30 cellular contexts compared by ENCODE assay signal in the genomic region with DNA sequence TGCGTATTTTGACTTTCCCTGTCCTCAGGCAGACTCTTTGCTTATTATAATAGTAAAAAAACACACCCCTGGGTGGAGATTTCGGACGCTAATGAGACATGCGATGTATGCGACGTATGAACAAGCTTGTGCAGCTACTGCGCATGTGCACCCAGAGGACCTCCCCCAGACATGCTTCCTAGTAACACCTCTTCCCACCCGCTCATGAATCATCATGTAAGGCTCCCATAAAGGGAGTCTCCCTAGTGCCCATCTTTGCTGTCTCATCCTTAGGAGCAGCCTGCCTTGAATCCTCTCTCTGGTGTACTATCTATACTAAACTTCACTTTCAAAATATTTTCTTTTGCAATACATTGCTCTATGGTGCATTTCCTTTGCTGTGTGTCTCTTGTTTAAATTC.
"Had no signal": no experiment of that assay in that cellular context is flagged by ENCODE, and none has a peak within 500 bp of the region (broad histone marks: within the 10 kb centered on the region; RNA-seq: fewer than 3 reads in every experiment).

No MANE protein-coding gene starts in this region.

- H3K27ac Mint-ChIP-seq: activated B cell treated with CpG ODN at 0.5 μM for 24 hours; activated CD8-positive, alpha-beta T cell treated with anti-CD3 and anti-CD28 coated beads for 36 hours; activated naive CD8-positive, alpha-beta T cell treated with anti-CD3 and anti-CD28 coated beads for 36 hours; activated T-cell treated with anti-CD3 and anti-CD28 coated beads, Interleukin-2, amount 50 U/mL, for 72 hours; activated T-helper 17 cell treated with anti-CD3 and anti-CD28 coated beads, Interleukin-2, amount 50 U/mL, for 72 hours; T-cell; T-helper 17 cell had no signal

- H3K27me3 Mint-ChIP-seq: activated B cell treated with CpG ODN at 0.5 μM for 24 hours; activated CD8-positive, alpha-beta T cell treated with anti-CD3 and anti-CD28 coated beads for 36 hours; activated naive CD8-positive, alpha-beta T cell treated with anti-CD3 and anti-CD28 coated beads for 36 hours; activated T-helper 17 cell treated with anti-CD3 and anti-CD28 coated beads, Interleukin-2, amount 50 U/mL, for 72 hours; T-cell; T-helper 17 cell had no signal

- H3K27ac ChIP-seq: brain microvascular endothelial cell, KMS-11, SJSA1, VCaP had no signal

- H3K4me3 ChIP-seq: SJSA1 had no signal

- H3K27me3 ChIP-seq: brain microvascular endothelial cell, SJSA1 had no signal

- H3K36me3 Mint-ChIP-seq: activated naive CD8-positive, alpha-beta T cell treated with anti-CD3 and anti-CD28 coated beads for 36 hours; T-cell had no signal

- H3K4me1 ChIP-seq: SJSA1 had no signal

- H3K4me1 Mint-ChIP-seq: activated B cell treated with CpG ODN at 0.5 μM for 24 hours; activated naive CD8-positive, alpha-beta T cell treated with anti-CD3 and anti-CD28 coated beads for 36 hours; activated T-helper 17 cell treated with anti-CD3 and anti-CD28 coated beads, Interleukin-2, amount 50 U/mL, for 72 hours; T-cell; T-helper 17 cell had no signal

- DNase-seq: activated B cell treated with CpG ODN at 0.5 μM for 24 hours; activated CD4-positive, alpha-beta T cell treated with anti-CD3 and anti-CD28 coated beads for 4 hours; activated CD4-positive, CD25-positive, alpha-beta regulatory T cell treated with anti-CD3 and anti-CD28 coated beads, Interleukin-2, amount 50 U/mL, for 72 hours; activated CD8-positive, alpha-beta T cell treated with anti-CD3 and anti-CD28 coated beads for 36 hours; activated effector memory CD4-positive, alpha-beta T cell treated with anti-CD3 and anti-CD28 coated beads, Interleukin-2, amount 50 U/mL, for 16 hours; activated naive CD4-positive, alpha-beta T cell; activated naive CD4-positive, alpha-beta T cell treated with anti-CD3 and anti-CD28 coated beads, Interleukin-2, amount 50 U/mL, for 16 hours; activated naive CD8-positive, alpha-beta T cell treated with anti-CD3 and anti-CD28 coated beads for 36 hours; activated T-cell treated with anti-CD3 and anti-CD28 coated beads, Interleukin-2, amount 50 U/mL, for 1 hour; activated T-cell treated with anti-CD3 and anti-CD28 coated beads, Interleukin-2, amount 50 U/mL, for 72 hours; amniotic stem cell; aorta; brain microvascular endothelial cell; central memory CD4-positive, alpha-beta T cell; NCI-H1105; NCI-H1417 treated with DMSO at 0.1 percent for 48 hours; NCI-H187 treated with DMSO at 0.1 percent for 48 hours; NCI-H2081; NCI-H2171 treated with DMSO at 0.1 percent for 48 hours; NCI-H2227 treated with DMSO at 0.1 percent for 48 hours; NCI-H446; NCI-H524 treated with DMSO at 0.1 percent for 48 hours; RPMI8226; SHP77 treated with DMSO at 0.1 percent for 48 hours; T-cell; T-helper 17 cell had no signal

- H3K36me3 ChIP-seq: brain microvascular endothelial cell, SJSA1 had no signal

- H3K9me3 Mint-ChIP-seq: activated naive CD8-positive, alpha-beta T cell treated with anti-CD3 and anti-CD28 coated beads for 36 hours had no signal

- H3K4me3 Mint-ChIP-seq: activated B cell treated with CpG ODN at 0.5 μM for 24 hours; activated CD8-positive, alpha-beta T cell treated with anti-CD3 and anti-CD28 coated beads for 36 hours; activated naive CD8-positive, alpha-beta T cell treated with anti-CD3 and anti-CD28 coated beads for 36 hours; activated T-cell treated with anti-CD3 and anti-CD28 coated beads, Interleukin-2, amount 50 U/mL, for 72 hours; activated T-helper 17 cell treated with anti-CD3 and anti-CD28 coated beads, Interleukin-2, amount 50 U/mL, for 72 hours; T-cell; T-helper 17 cell had no signal
